Comparison of ENCODE assay signal across 1 cellular context in genomic region chr19:11267316-11268085, GRCh38.
TF ChIP-seq lines count a peak whose summit lies in the region.

No MANE protein-coding gene starts in this region.

TF ChIP-seq in HepG2, 621 proteins besides CTCF, POLR2A, EP300 and RAD21:
- TF ChIP-seq ZNF788 (CRISPR knock-in tag; IDR thresholded peaks at IDR 0.05; ENCODE audit: borderline replicate concordance) (no peak), ZBTB39 (CRISPR knock-in tag; IDR thresholded peaks at IDR 0.05) (no peak), ZNF350 (CRISPR knock-in tag; IDR thresholded peaks at IDR 0.05; ENCODE audit: borderline replicate concordance, low read depth) (no peak), ZNF703 (CRISPR knock-in tag; IDR thresholded peaks at IDR 0.05; ENCODE audit: borderline replicate concordance) (no peak), CEBPB (IDR thresholded peaks at IDR 0.05; ENCODE audit: borderline replicate concordance, low read depth, low read length) (peak; percentile 76), CEBPG (CRISPR knock-in tag; IDR thresholded peaks at IDR 0.05) (peak; percentile 73), SNAPC2 (CRISPR knock-in tag; IDR thresholded peaks at IDR 0.05) (no peak), RBFOX2 (IDR thresholded peaks at IDR 0.05; ENCODE audit: low read depth, low read length) (no peak), PAWR (CRISPR knock-in tag; IDR thresholded peaks at IDR 0.05; ENCODE audit: borderline replicate concordance) (no peak), ZNF879 (CRISPR knock-in tag; IDR thresholded peaks at IDR 0.05) (no peak), ZSCAN29 (CRISPR knock-in tag; conservative IDR thresholded peaks at IDR 0.05) (no peak), PATZ1 (CRISPR knock-in tag; IDR thresholded peaks at IDR 0.05) (no peak), ZNF770 (CRISPR knock-in tag; IDR thresholded peaks at IDR 0.05) (peak; percentile 93), ATF4 (CRISPR knock-in tag; IDR thresholded peaks at IDR 0.05) (peak in 1 of 2 experiments; percentile 51; a peak in 1 of 4 replicates), ZNF121 (CRISPR knock-in tag; IDR thresholded peaks at IDR 0.05) (peak; percentile 93), ZNF230 (CRISPR knock-in tag; IDR thresholded peaks at IDR 0.05) (no peak), SP5 (CRISPR knock-in tag; IDR thresholded peaks at IDR 0.05; ENCODE audit: borderline replicate concordance, low read depth) (no peak), ZNF775 (CRISPR knock-in tag; IDR thresholded peaks at IDR 0.05; ENCODE audit: borderline replicate concordance) (no peak)
